ENCODE assay signal across 5 cellular contexts in the genomic region with DNA sequence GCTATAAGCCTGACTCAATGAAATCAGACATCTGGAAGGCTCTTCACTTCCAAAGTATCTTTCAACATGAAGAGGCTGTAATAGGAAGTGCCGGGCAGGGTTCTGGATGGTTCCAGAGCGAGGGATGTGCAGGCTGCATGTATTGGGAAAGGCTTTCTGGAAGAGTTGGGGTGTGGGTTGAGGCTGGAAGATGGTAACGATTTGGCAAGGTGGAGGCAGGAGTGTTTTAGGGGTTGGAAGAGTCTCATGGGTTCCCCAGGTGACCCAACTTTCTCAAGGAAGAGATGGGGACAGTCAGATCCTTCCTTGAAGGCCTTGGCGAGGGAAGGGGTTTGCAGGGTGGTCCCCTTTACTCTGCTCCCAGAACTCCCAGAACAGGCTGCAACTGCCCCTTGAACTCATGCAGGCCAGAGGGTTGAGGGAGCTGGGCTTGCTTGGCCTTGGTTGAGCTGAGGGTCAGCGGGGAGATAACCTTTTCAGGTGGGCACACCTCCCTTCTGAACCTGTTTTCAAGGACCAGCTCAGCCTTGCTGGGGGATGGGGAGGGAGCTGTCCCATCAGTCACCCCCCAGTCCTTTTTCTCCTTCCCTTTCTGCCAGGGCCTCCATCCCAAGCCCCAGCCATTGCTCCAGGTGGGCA. TPM values are rescaled to one million over a fixed set of nuclear protein-coding genes. Genes with fewer than 3 reads are reported as not detected.
"Had no signal": no experiment of that assay in that cellular context is flagged by ENCODE, and none has a peak within 500 bp of the region (broad histone marks: within the 10 kb centered on the region; RNA-seq: fewer than 3 reads in every experiment).

No MANE protein-coding gene starts in this region.

- DNase-seq: GDM1 had no signal

- FAIRE-seq: G401.6, GM12891 had no signal

- H3K4me3 ChIP-seq: GM12878 had no signal

RNA-seq across cellular contexts. Expression of a gene that starts 9.4 kb away (rescaled TPM):
- total RNA-seq: G401 had no signal
